ENCODE assay signal across 21 cellular contexts in genomic region chr5:45697211-45697610, GRCh38. TPM values are rescaled to one million over a fixed set of nuclear protein-coding genes. Genes with fewer than 3 reads are reported as not detected.
"Had no signal": no experiment of that assay in that cellular context is flagged by ENCODE, and none has a peak within 500 bp of the region (broad histone marks: within the 10 kb centered on the region; RNA-seq: fewer than 3 reads in every experiment).

No MANE protein-coding gene starts in this region.

- ATAC-seq: gastrocnemius medialis; heart right ventricle; mucosa of descending colon; naive thymus-derived CD8-positive, alpha-beta T cell; stimulated activated naive B cell treated with anti-CD40 and anti-IgM and Interleukin-4, amounts not matched to agents 10 μg/mL and 1 μg/mL and 100 μg/mL, for 72 hours had no signal

- H3K4me3 ChIP-seq: esophagus muscularis mucosa, gastrocnemius medialis, heart right ventricle, mucosa of descending colon, ovary, right atrium auricular region, sigmoid colon, skin epidermis, stomach had no signal

- DNase-seq: cortex of kidney; effector memory CD4-positive, alpha-beta T cell; gastrocnemius medialis; heart right ventricle; kidney glomerular epithelial cell; mucosa of descending colon; naive thymus-derived CD8-positive, alpha-beta T cell; nucleus accumbens; ovary; sigmoid colon; stimulated activated CD4-positive, alpha-beta T cell treated with anti-CD3 and anti-CD28 coated beads, Interleukin-2, amount 100 ng/mL, for 24 hours; stimulated activated CD4-positive, alpha-beta T cell treated with anti-CD3 and anti-CD28 coated beads, Interleukin-4, amount 100 ng/mL, for 4 hours; stimulated activated naive B cell treated with anti-CD40 and anti-IgM and Interleukin-4, amounts not matched to agents 10 μg/mL and 1 μg/mL and 100 μg/mL, for 72 hours; stomach; substantia nigra; trophoblast cell had no signal

- H3K27ac Mint-ChIP-seq: stimulated activated naive B cell treated with anti-CD40 and anti-IgM and Interleukin-4, amounts not matched to agents 10 μg/mL and 1 μg/mL and 100 μg/mL, for 72 hours had no signal

- H3K36me3 ChIP-seq: esophagus muscularis mucosa, gastrocnemius medialis, heart right ventricle, ovary, right atrium auricular region, sigmoid colon, stomach had no signal

- H3K9me3 ChIP-seq: esophagus muscularis mucosa, gastrocnemius medialis, heart right ventricle, mucosa of descending colon, ovary, right atrium auricular region, sigmoid colon had no signal

- H3K27ac ChIP-seq: esophagus muscularis mucosa, gastrocnemius medialis, heart right ventricle, ovary, right atrium auricular region, sigmoid colon, skin epidermis, stomach had no signal

- H3K27me3 ChIP-seq: ovary had no signal

- H3K4me3 Mint-ChIP-seq: stimulated activated naive B cell treated with anti-CD40 and anti-IgM and Interleukin-4, amounts not matched to agents 10 μg/mL and 1 μg/mL and 100 μg/mL, for 72 hours had no signal

RNA-seq across cellular contexts. Expression of gene HCN1, which starts 1.0 kb away (rescaled TPM):
- total RNA-seq: lung microvascular endothelial cell; naive thymus-derived CD8-positive, alpha-beta T cell; posterior vena cava had no signal
